28 cellular contexts compared by ENCODE assay signal in the genomic region with DNA sequence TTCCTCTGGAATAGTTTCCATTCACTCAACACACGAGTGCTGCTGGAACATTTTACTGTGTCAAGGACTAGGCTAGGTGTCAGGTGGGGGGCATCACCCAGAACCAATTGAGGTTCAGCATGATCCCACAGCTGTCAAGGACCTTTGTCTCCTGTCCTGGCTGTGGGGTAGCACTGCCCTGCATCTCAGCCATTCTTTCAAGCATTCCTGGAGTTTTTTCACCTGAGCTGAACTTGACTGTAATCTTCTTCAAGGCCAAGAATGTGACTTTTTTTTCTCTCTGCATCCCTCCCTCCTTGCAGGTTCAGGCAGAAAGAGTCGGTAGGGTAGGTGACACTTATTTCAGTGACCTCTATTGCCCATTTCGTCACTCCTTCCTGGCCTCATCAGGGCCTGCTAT. TPM values are rescaled to one million over a fixed set of nuclear protein-coding genes. Genes with fewer than 3 reads are reported as not detected.
"Had no signal": no experiment of that assay in that cellular context is flagged by ENCODE, and none has a peak within 500 bp of the region (broad histone marks: within the 10 kb centered on the region; RNA-seq: fewer than 3 reads in every experiment).

No MANE protein-coding gene starts in this region.

- H3K27ac Mint-ChIP-seq: immature natural killer cell; naive thymus-derived CD4-positive, alpha-beta T cell; nephron progenitor cell; stimulated activated naive B cell treated with anti-CD40 and anti-IgM and Interleukin-4, amounts not matched to agents 10 μg/mL and 1 μg/mL and 100 μg/mL, for 72 hours; stimulated activated naive CD8-positive, alpha-beta T cell treated with anti-CD3 and anti-CD28 coated beads, Interleukin-15, amount 100 ng/mL, for 72 hours had no signal

- H3K36me3 ChIP-seq: colonic mucosa, heart right ventricle, left ventricle myocardium inferior, sigmoid colon, transverse colon, uterus had no signal

- H3K4me1 ChIP-seq: colonic mucosa had no signal

- H3K9me3 ChIP-seq: colonic mucosa, sigmoid colon, testis, transverse colon, uterus had no signal

- H3K27ac ChIP-seq: colonic mucosa, heart right ventricle, left ventricle myocardium inferior, sigmoid colon, skin epidermis, testis, transverse colon, uterus had no signal

- DNase-seq: cerebellar nuclear complex; colonic mucosa; dorsolateral prefrontal cortex; effector CD8-positive, alpha-beta T cell; heart right ventricle; immature natural killer cell; left ventricle myocardium inferior; mesenchymal stem cell; naive thymus-derived CD4-positive, alpha-beta T cell; nephron progenitor cell; posterior cingulate gyrus; sigmoid colon; stimulated activated CD4-positive, alpha-beta T cell treated with anti-CD3 and anti-CD28 coated beads, Interleukin-2, amount 100 ng/mL, for 24 hours; stimulated activated CD4-positive, alpha-beta T cell treated with anti-CD3 and anti-CD28 coated beads, Interleukin-4, amount 100 ng/mL, for 4 hours; stimulated activated naive B cell treated with anti-CD40 and anti-IgM and Interleukin-4, amounts not matched to agents 10 μg/mL and 1 μg/mL and 100 μg/mL, for 72 hours; stimulated activated naive CD8-positive, alpha-beta T cell treated with anti-CD3 and anti-CD28 coated beads, Interleukin-15, amount 100 ng/mL, for 72 hours; testis; transverse colon; uterus had no signal

- H3K4me1 Mint-ChIP-seq: stimulated activated naive CD8-positive, alpha-beta T cell treated with anti-CD3 and anti-CD28 coated beads, Interleukin-15, amount 100 ng/mL, for 72 hours had no signal

- H3K4me3 ChIP-seq: colonic mucosa, heart right ventricle, left ventricle myocardium inferior, lung, sigmoid colon, skin epidermis, testis, transverse colon, uterus had no signal

- H3K27me3 ChIP-seq: testis had no signal

- H3K36me3 Mint-ChIP-seq: stimulated activated naive B cell treated with anti-CD40 and anti-IgM and Interleukin-4, amounts not matched to agents 10 μg/mL and 1 μg/mL and 100 μg/mL, for 72 hours had no signal

- ATAC-seq: esophagus mucosa; heart right ventricle; naive thymus-derived CD4-positive, alpha-beta T cell; stimulated activated naive B cell treated with anti-CD40 and anti-IgM and Interleukin-4, amounts not matched to agents 10 μg/mL and 1 μg/mL and 100 μg/mL, for 72 hours; stimulated activated naive CD8-positive, alpha-beta T cell treated with anti-CD3 and anti-CD28 coated beads, Interleukin-15, amount 100 ng/mL, for 72 hours had no signal

- H3K4me3 Mint-ChIP-seq: immature natural killer cell; naive thymus-derived CD4-positive, alpha-beta T cell; nephron progenitor cell; stimulated activated naive B cell treated with anti-CD40 and anti-IgM and Interleukin-4, amounts not matched to agents 10 μg/mL and 1 μg/mL and 100 μg/mL, for 72 hours; stimulated activated naive CD8-positive, alpha-beta T cell treated with anti-CD3 and anti-CD28 coated beads, Interleukin-15, amount 100 ng/mL, for 72 hours had no signal

RNA-seq across cellular contexts. Expression of gene MAPK4, which starts 3.5 kb away (rescaled TPM):
- total RNA-seq: fibroblast of lung; glomerular endothelial cell; mononuclear cell; naive thymus-derived CD4-positive, alpha-beta T cell; osteocyte; pulmonary artery endothelial cell had no signal
- polyA plus RNA-seq: fibroblast of lung; immature natural killer cell; keratinocyte; naive thymus-derived CD4-positive, alpha-beta T cell had no signal
